ENCODE assay signal across 9 cellular contexts in the genomic region with DNA sequence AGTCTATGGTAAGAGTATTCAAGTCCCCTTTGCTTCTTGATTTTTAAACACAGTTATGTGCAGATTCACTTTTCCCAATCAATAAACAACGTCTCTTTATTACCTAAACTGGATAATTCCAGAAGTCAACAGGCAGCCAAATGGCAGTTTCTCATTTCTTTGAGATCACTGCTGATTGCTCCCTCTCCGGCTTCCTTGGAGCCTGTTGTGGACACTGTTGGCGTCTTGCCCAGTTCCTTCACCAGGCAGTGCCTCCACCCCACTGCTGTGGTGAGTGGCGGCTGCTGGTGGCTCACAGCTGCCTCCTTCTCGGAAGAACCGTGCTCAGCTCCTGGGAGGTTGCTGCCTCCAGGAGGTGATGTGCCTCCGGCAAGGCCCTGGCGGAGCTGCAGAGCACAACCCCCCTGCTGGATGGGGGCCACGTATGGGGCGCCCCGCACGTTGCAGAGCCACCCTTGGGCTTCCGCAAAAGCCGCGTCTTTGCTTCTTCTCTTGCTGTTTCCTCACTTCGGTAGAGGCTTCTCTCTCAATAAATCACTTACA.
DNase-seq lines count a peak whose midpoint lies in the region; ATAC-seq and TF ChIP-seq lines count a peak whose summit lies in the region.
"Had no signal": no experiment of that assay in that cellular context is flagged by ENCODE, and none has a peak within 500 bp of the region (broad histone marks: within the 10 kb centered on the region; RNA-seq: fewer than 3 reads in every experiment).

No MANE protein-coding gene starts in this region.

- peak; percentile 24 for ATAC-seq in omental fat pad (ENCODE audit: low FRiP score)
- no peak for ATAC-seq in GM18861 (IDR thresholded peaks at IDR 0.05; ENCODE audit: unreplicated experiment)
- ATAC-seq in GM18519 (IDR thresholded peaks at IDR 0.05; ENCODE audit: low FRiP score, unreplicated experiment) = no peak
- no peak for ATAC-seq in GM19395 (IDR thresholded peaks at IDR 0.05; ENCODE audit: unreplicated experiment)

- H3K4me3 ChIP-seq in HAP-1 (no peak overlapping the region), endodermal cell (ENCODE audit: low read length) (no peak overlapping the region)

- WGBS in endodermal cell (ENCODE audit: insufficient coverage in 1 of 2, insufficient read length in 1 of 2), 2 experiments = 85 to 89% methylated on average over 10 to 16 of the region's 16 CpGs

- H3K27ac ChIP-seq in endodermal cell (ENCODE audit: low read depth, low read length) = no peak overlapping the region

- H3K4me1 ChIP-seq in HAP-1 (peaks cover 8% of the 10 kb centered on the region), endodermal cell (ENCODE audit: control insufficient read depth, insufficient read depth, low read length) (no peaks in the 10 kb centered on the region)

- no peak overlapping the region for H3K9ac ChIP-seq in endodermal cell (ENCODE audit: extremely low read depth, low read length, poor library complexity, severe bottlenecking)

- DNase-seq in HAP-1 (ENCODE audit: low spot score in 2 of 2) (peak; percentile 54 to 86), NCI-H748 treated with DMSO at 0.1 percent for 48 hours (lab: John Stamatoyannopoulos, UW) (peak; percentile 60), endodermal cell (peak; percentile 59), omental fat pad (ENCODE audit: low spot score) (no peak)
- DNase-seq in activated CD4-positive, alpha-beta T cell treated with anti-CD3 and anti-CD28 coated beads for 48 hours = no peak
- DNase-seq: activated naive CD8-positive, alpha-beta T cell treated with anti-CD3 and anti-CD28 coated beads, Interleukin-2, amount 10 ng/mL, durations not matched to agents 7 days and 5 days had no signal

- H3K9me3 Mint-ChIP-seq in endodermal cell = no peaks in the 10 kb centered on the region

- H3K9me3 ChIP-seq in HAP-1 = no peaks in the 10 kb centered on the region
- H3K9me3 ChIP-seq in endodermal cell (ENCODE audit: control insufficient read depth, low read length) = no peaks in the 10 kb centered on the region

- H3K36me3 ChIP-seq in HAP-1 (replicated peaks) = no peaks in the 10 kb centered on the region
- no peaks in the 10 kb centered on the region for H3K36me3 ChIP-seq in endodermal cell (ENCODE audit: control insufficient read depth, insufficient read depth, low read length)

- H3K4me1 Mint-ChIP-seq in endodermal cell = peaks cover under 1% of the 10 kb centered on the region
- H3K4me1 Mint-ChIP-seq: activated naive CD8-positive, alpha-beta T cell treated with anti-CD3 and anti-CD28 coated beads, Interleukin-2, amount 10 ng/mL, durations not matched to agents 7 days and 5 days had no signal

- no peak overlapping the region for H3K4me3 Mint-ChIP-seq in endodermal cell
- H3K4me3 Mint-ChIP-seq: activated naive CD8-positive, alpha-beta T cell treated with anti-CD3 and anti-CD28 coated beads, Interleukin-2, amount 10 ng/mL, durations not matched to agents 7 days and 5 days had no signal

- no peak overlapping the region for H3K27ac Mint-ChIP-seq in endodermal cell
- H3K27ac Mint-ChIP-seq: activated naive CD8-positive, alpha-beta T cell treated with anti-CD3 and anti-CD28 coated beads, Interleukin-2, amount 10 ng/mL, durations not matched to agents 7 days and 5 days had no signal

- H3K27me3 ChIP-seq in HAP-1 (ENCODE audit: low read depth) (no peaks in the 10 kb centered on the region), endodermal cell (ENCODE audit: control insufficient read depth, insufficient read depth, low read length, poor library complexity, severe bottlenecking) (no peaks in the 10 kb centered on the region)

- no peaks in the 10 kb centered on the region for H3K36me3 Mint-ChIP-seq in endodermal cell (ENCODE audit: low read depth)
- H3K36me3 Mint-ChIP-seq: activated naive CD8-positive, alpha-beta T cell treated with anti-CD3 and anti-CD28 coated beads, Interleukin-2, amount 10 ng/mL, durations not matched to agents 7 days and 5 days had no signal

- no peak for TF ChIP-seq CTCF in endodermal cell (conservative IDR thresholded peaks at IDR 0.05)
- TF ChIP-seq CTCF in omental fat pad (IDR thresholded peaks at IDR 0.05) = no peak

- in situ Hi-C loops in HAP-1 (cut with MboI; ENCODE audit: low sequenced_read_pairs) = no loop called here

- H3K27me3 Mint-ChIP-seq in endodermal cell (ENCODE audit: insufficient read depth) = no peaks in the 10 kb centered on the region

Comparison
In these comparisons a context has a peak if more than half of its experiments do, and no peak if none do; other contexts are left out.
1. DNase-seq: peak in HAP-1 (2 of 2), NCI-H748 treated with DMSO at 0.1 percent for 48 hours (single experiment) and endodermal cell (single experiment); none in omental fat pad (single experiment) and activated CD4-positive, alpha-beta T cell treated with anti-CD3 and anti-CD28 coated beads for 48 hours (single experiment).